Comparison of ENCODE assay signal across 1 cellular context in genomic region chr4:144648042-144648441, GRCh38.
TF ChIP-seq lines count a peak whose summit lies in the region.

No MANE protein-coding gene starts in this region.

TF ChIP-seq in SK-N-SH, 30 proteins besides CTCF, POLR2A, EP300 and RAD21 (continued from another document):
- no peak for TF ChIP-seq RCOR1 (IDR thresholded peaks at IDR 0.05; ENCODE audit: low read length)
